11 cellular contexts compared by ENCODE assay signal in the genomic region with DNA sequence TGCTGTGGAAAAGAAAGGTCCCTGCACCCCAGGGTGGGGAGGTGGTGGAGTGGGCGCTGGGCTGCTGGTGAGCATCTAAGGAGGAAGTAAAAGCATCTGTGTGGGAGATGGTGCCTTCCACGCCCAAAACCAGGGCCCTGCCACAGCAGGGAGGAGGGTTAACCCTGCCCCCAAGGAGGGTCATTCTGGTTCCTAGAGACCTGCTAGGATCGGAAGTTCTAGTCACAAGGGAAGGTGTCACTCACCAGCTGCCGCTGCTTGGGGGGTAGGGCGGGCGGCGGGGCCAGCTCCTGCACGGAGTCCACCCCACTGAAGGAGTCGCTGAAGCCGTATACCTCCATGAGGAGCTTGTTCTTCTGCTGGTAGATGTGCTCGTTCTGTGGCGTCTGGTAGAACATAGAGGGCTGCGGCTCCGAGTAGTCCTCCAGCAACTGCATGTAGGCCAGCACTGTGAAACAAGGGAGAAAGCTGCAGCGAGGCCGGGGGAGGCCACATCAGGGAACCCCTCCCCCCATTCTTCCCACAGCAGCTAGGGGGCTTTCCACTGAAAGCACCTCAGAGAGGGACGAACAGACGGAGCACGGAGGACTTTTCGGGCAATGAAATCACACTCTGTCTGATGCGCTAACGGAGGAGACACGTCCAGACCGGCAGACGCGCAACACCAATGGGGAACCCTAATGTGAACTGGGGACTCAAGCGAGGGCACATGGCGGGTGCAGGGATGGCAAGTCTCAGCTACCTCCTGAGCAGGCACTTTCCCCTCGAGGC.
DNase-seq lines count a peak whose midpoint lies in the region; ATAC-seq and TF ChIP-seq lines count a peak whose summit lies in the region.
"Had no signal": no experiment of that assay in that cellular context is flagged by ENCODE, and none has a peak within 500 bp of the region (broad histone marks: within the 10 kb centered on the region; RNA-seq: fewer than 3 reads in every experiment).

No MANE protein-coding gene starts in this region.

- H3K36me3 ChIP-seq in BLaER1, result peaks cover 100% of the 10 kb centered on the region
- H3K36me3 ChIP-seq: breast epithelium had no signal

- intact Hi-C loops in posterior vena cava (cut with DNase I), result no loop called here

- peak overlapping the region; percentile 60 for H3K4me3 Mint-ChIP-seq in endothelial cell (ENCODE audit: unreplicated experiment)

- H3K9ac ChIP-seq in BLaER1, result 0 out of 2 replicates have a peak overlapping the region, but pooled peaks have one; percentile 24

- DNase-seq in HL-60 (ENCODE audit: low read depth in 1 of 2, low spot score in 1 of 2) (peak; percentile 71 to 91), endothelial cell (ENCODE audit: low spot score) (no peak), epidermal melanocyte (ENCODE audit: insufficient read length, low spot score) (no peak), posterior vena cava (ENCODE audit: low spot score) (no peak), NCI-H2227 (lab: John Stamatoyannopoulos, UW; ENCODE audit: unreplicated experiment) (no peak), HT-29 (ENCODE audit: low spot score) (no peak)
- DNase-seq: NCI-H774 had no signal

- ATAC-seq in GM18909 (IDR thresholded peaks at IDR 0.05; ENCODE audit: poor library complexity, unreplicated experiment), result peak; percentile 63

- no peaks in the 10 kb centered on the region for H3K27me3 ChIP-seq in BLaER1
- H3K27me3 ChIP-seq in HL-60 (ENCODE audit: insufficient read depth, poor library complexity, severe bottlenecking), result no peaks in the 10 kb centered on the region
- H3K27me3 ChIP-seq: breast epithelium had no signal

- H4K20me1 ChIP-seq in BLaER1, result peaks cover 73% of the 10 kb centered on the region

- TF ChIP-seq CTCF in HL-60 (IDR thresholded peaks at IDR 0.05; ENCODE audit: insufficient read depth, low read length) (no peak), endothelial cell (IDR thresholded peaks at IDR 0.05; ENCODE audit: unreplicated experiment) (no peak)

- H3K27ac ChIP-seq in BLaER1 (0 out of 2 replicates have a peak overlapping the region, but pooled peaks have one; percentile 6), HL-60 (replicated peaks) (peak overlapping the region; percentile 69)
- H3K27ac ChIP-seq: breast epithelium, C4-2B had no signal

- H3K4me3 ChIP-seq in BLaER1 (no peak overlapping the region), HL-60 (replicated peaks; ENCODE audit: insufficient read depth, low read length) (no peak overlapping the region)
- H3K4me3 ChIP-seq: breast epithelium had no signal

- H3K9me3 Mint-ChIP-seq in endothelial cell (ENCODE audit: unreplicated experiment), result no peaks in the 10 kb centered on the region

- H3K36me3 Mint-ChIP-seq in endothelial cell (ENCODE audit: low read depth, unreplicated experiment), result peaks cover 62% of the 10 kb centered on the region

- no peaks in the 10 kb centered on the region for H3K9me3 ChIP-seq in BLaER1
- H3K9me3 ChIP-seq: breast epithelium had no signal

- no peak overlapping the region for H3K4me2 ChIP-seq in BLaER1

- H3K4me1 ChIP-seq in BLaER1, result peaks cover 43% of the 10 kb centered on the region

- peak overlapping the region; percentile 8 for H3K27ac Mint-ChIP-seq in endothelial cell (ENCODE audit: unreplicated experiment)

- H3K27me3 Mint-ChIP-seq in endothelial cell (ENCODE audit: unreplicated experiment), result peaks cover 4% of the 10 kb centered on the region

- peaks cover 8% of the 10 kb centered on the region for H3K4me1 Mint-ChIP-seq in endothelial cell (ENCODE audit: unreplicated experiment)

Comparison
In these comparisons a context has a peak if more than half of its experiments do, and no peak if none do; other contexts are left out.
1. DNase-seq: peak in HL-60 (2 of 2); none in endothelial cell (single experiment), epidermal melanocyte (single experiment), posterior vena cava (single experiment), NCI-H2227 (single experiment) and HT-29 (single experiment).